In the genomic region with DNA sequence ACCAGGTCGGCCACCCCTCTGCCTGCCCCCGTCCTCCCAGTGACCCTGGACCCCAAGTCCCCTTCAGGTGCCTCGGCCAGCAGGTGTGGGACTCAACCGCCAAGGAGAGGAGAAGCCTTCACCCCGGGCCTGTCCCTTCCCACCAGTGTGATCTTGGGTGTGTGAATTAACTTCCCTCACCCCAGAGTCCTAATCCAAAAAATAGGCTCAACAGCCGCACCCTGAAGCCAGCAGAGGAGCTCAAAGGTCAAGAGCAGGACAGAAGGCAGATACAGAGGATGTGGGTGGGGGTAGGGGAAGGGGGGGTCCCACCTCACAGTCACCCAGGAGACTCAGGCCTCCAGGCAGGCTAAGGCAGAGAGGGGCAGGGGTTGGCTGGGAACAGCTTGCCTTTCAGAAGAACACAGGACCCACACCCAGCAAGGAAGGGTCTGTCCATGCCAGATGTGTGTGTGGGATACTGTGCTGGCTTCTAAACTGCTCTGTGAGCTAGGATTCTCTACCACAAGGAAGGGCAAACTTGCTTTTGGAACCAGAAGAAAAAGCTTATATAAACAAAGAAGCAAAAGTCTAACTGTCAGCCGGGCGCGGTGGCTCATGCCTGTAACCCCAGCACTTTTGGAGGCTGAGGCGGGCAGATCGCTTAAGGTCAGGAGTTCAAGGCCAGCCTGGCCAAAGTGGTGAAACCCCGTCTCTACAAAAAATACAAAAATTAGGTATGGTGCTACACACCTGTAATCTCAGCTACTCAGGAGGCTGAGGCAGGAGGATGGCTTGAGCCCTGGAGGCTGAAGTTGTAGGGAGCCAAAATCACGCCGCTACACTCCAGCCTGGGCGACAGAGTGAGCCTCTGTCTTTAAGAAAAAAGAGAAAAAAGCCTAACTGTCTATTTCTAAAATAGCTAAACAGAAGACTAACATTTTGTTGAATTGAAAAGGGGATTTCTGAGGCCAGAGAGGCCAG, we compare ENCODE assay signal across 11 cellular contexts. TPM values are rescaled to one million over a fixed set of nuclear protein-coding genes. Genes with fewer than 3 reads are reported as not detected.
A peak's percentile ranks its signal among the peaks of the same experiment; 100 is the strongest.
DNase-seq lines count a peak whose midpoint lies in the region; FAIRE-seq and TF ChIP-seq lines count a peak whose summit lies in the region.
"Had no signal": no experiment of that assay in that cellular context is flagged by ENCODE, and none has a peak within 500 bp of the region (broad histone marks: within the 10 kb centered on the region; RNA-seq: fewer than 3 reads in every experiment).

No MANE protein-coding gene starts in this region.

- H3K27me3 ChIP-seq in GM06990 (replicated peaks; ENCODE audit: control insufficient read depth, insufficient read depth, low read length) (no peaks in the 10 kb centered on the region), Peyer's patch (no peaks in the 10 kb centered on the region), esophagus muscularis mucosa (no peaks in the 10 kb centered on the region), skeletal muscle satellite cell (ENCODE audit: control insufficient read depth, insufficient read depth, low read length) (no peaks in the 10 kb centered on the region), H9 (ENCODE audit: insufficient read depth, low read length) (no peaks in the 10 kb centered on the region)
- H3K27me3 ChIP-seq: heart left ventricle had no signal

- H2BK15ac ChIP-seq in H9 (ENCODE audit: low read depth, low read length), result no peak overlapping the region

- H2BK20ac ChIP-seq in H9 (ENCODE audit: low read depth, low read length, poor library complexity, severe bottlenecking), result no peak overlapping the region

- H3K9me3 ChIP-seq in Peyer's patch, result no peaks in the 10 kb centered on the region
- no peaks in the 10 kb centered on the region for H3K9me3 ChIP-seq in esophagus muscularis mucosa
- no peaks in the 10 kb centered on the region for H3K9me3 ChIP-seq in skeletal muscle satellite cell (replicated peaks; ENCODE audit: low read length)
- no peaks in the 10 kb centered on the region for H3K9me3 ChIP-seq in H9 (ENCODE audit: control insufficient read depth, low read depth, low read length)
- H3K9me3 ChIP-seq: heart left ventricle had no signal

- H3K27ac ChIP-seq in Peyer's patch, result peak overlapping the region; percentile 34 to 96 (median 92)
- H3K27ac ChIP-seq in esophagus muscularis mucosa (replicated peaks in 1 of 4), result peak overlapping the region; percentile 87 to 99 (median 98)
- no peak overlapping the region for H3K27ac ChIP-seq in H9 (ENCODE audit: insufficient read length, low read depth, low read length)

- TF ChIP-seq CTCF in GM06990 (IDR thresholded peaks at IDR 0.05; ENCODE audit: insufficient read depth, low read length, poor library complexity, severe bottlenecking), result no peak
- no peak for TF ChIP-seq CTCF in Peyer's patch (IDR thresholded peaks at IDR 0.05)
- no peak for TF ChIP-seq CTCF in esophagus muscularis mucosa (IDR thresholded peaks at IDR 0.05)
- no peak for TF ChIP-seq CTCF in H9 (conservative IDR thresholded peaks at IDR 0.05)

- H3K9me3 Mint-ChIP-seq in H9, result no peaks in the 10 kb centered on the region
- H3K9me3 Mint-ChIP-seq: brain had no signal

- no peaks in the 10 kb centered on the region for H3K79me1 ChIP-seq in H9 (ENCODE audit: insufficient read depth, low read depth, low read length, poor library complexity, severe bottlenecking)

- H3K27me3 Mint-ChIP-seq in H9 (ENCODE audit: low read depth), result no peaks in the 10 kb centered on the region

- WGBS in esophagus muscularis mucosa, result 68% methylated on average over 13 of the region's 15 CpGs
- no CpG with 5 or more reads among the region's 15 CpGs for WGBS in H9 (ENCODE audit: extremely low coverage, insufficient read length, low lambda C conversion rate)

- H3K23me2 ChIP-seq in H9 (ENCODE audit: insufficient read length, low read depth, low read length, poor library complexity, severe bottlenecking), result peaks cover 10% of the 10 kb centered on the region

- no peak overlapping the region for H2BK12ac ChIP-seq in H9 (ENCODE audit: insufficient read length, low read depth, low read length)

- H4K91ac ChIP-seq in H9 (ENCODE audit: insufficient read length, low read depth, low read length), result no peak overlapping the region

- intact Hi-C loops in esophagus muscularis mucosa (cut with DNase I), result no loop called here

- no peak overlapping the region for H2BK120ac ChIP-seq in H9 (ENCODE audit: low read depth, low read length, poor library complexity, severe bottlenecking)

- H4K20me1 ChIP-seq in H9 (ENCODE audit: control insufficient read depth, insufficient read depth, insufficient read length), result peaks cover 2% of the 10 kb centered on the region

- H4K8ac ChIP-seq in H9 (replicated peaks; ENCODE audit: insufficient read length, low read depth, low read length), result no peak overlapping the region

- no peak overlapping the region for H2AFZ ChIP-seq in H9 (ENCODE audit: low read length)

- TF ChIP-seq EP300 in esophagus muscularis mucosa (IDR thresholded peaks at IDR 0.05), result no peak

- peaks cover 4% of the 10 kb centered on the region for H3K36me3 ChIP-seq in GM06990 (ENCODE audit: control insufficient read depth, insufficient read depth, low read length)
- H3K36me3 ChIP-seq in Peyer's patch, result no peaks in the 10 kb centered on the region
- H3K36me3 ChIP-seq in esophagus muscularis mucosa, result no peaks in the 10 kb centered on the region
- peaks cover 4% of the 10 kb centered on the region for H3K36me3 ChIP-seq in skeletal muscle satellite cell (ENCODE audit: insufficient read depth, low read length)

- peak overlapping the region in 1 of 3 experiments; percentile 51; a peak in 1 of 7 replicates for H3K27ac Mint-ChIP-seq in H9

- H3K4me3 Mint-ChIP-seq in H9, result no peak overlapping the region

- H3K4me3 ChIP-seq in GM06990 (replicated peaks; ENCODE audit: low read depth, low read length) (peak overlapping the region; percentile 72), Peyer's patch (peak overlapping the region in 2 of 4 donors; percentile 17 to 20), esophagus muscularis mucosa (peak overlapping the region; percentile 9 to 22 (median 20)), skeletal muscle satellite cell (ENCODE audit: low read length) (peak overlapping the region; percentile 24)

- H2BK5ac ChIP-seq in H9 (ENCODE audit: insufficient read length, low read length), result no peak overlapping the region

- FAIRE-seq in frontal cortex (lab: Jason Lieb, UNC), result no peak

- peak overlapping the region; percentile 82 for H3K4me2 ChIP-seq in skeletal muscle satellite cell (ENCODE audit: low read length)
- no peak overlapping the region for H3K4me2 ChIP-seq in H9 (ENCODE audit: insufficient read depth, insufficient read length, low read length)

- H3K4me1 ChIP-seq in Peyer's patch (peaks cover 0 to 58% (median 40%) of the 10 kb centered on the region in 4 donors), esophagus muscularis mucosa (peaks cover 63 to 98% (median 90%) of the 10 kb centered on the region in 4 donors), skeletal muscle satellite cell (ENCODE audit: control insufficient read depth, insufficient read depth, low read length) (peaks cover 59% of the 10 kb centered on the region), H9 (ENCODE audit: insufficient read depth, low read length) (no peaks in the 10 kb centered on the region)

- peaks cover 4% of the 10 kb centered on the region; the same call in 1 of the 2 replicates for H3K79me2 ChIP-seq in H9 (ENCODE audit: insufficient read depth, low read length)

- H3T11ph ChIP-seq in H9 (ENCODE audit: low read length), result no peak overlapping the region

- no peaks in the 10 kb centered on the region for H3K36me3 Mint-ChIP-seq in H9 (ENCODE audit: insufficient read depth in 1 of 3, low read depth in 3 of 3)
- H3K36me3 Mint-ChIP-seq: brain had no signal

- peaks cover 31 to 41% of the 10 kb centered on the region in 2 experiments for H3K4me1 Mint-ChIP-seq in H9

- no peak overlapping the region for H3K14ac ChIP-seq in H9 (ENCODE audit: insufficient read depth, low read length)

- no peak overlapping the region for H3K23ac ChIP-seq in H9 (ENCODE audit: insufficient read length, low read depth, low read length)

- no peak overlapping the region for H2AK5ac ChIP-seq in H9 (ENCODE audit: insufficient read length, low read length)

- H3K9ac ChIP-seq in skeletal muscle satellite cell (ENCODE audit: low read depth, low read length) (peak overlapping the region; percentile 12), H9 (ENCODE audit: extremely low read depth, insufficient read length, low read length) (no peak overlapping the region)

- no peak overlapping the region for H3K4ac ChIP-seq in H9 (ENCODE audit: low read depth, low read length)

- no peak overlapping the region for H4K5ac ChIP-seq in H9 (ENCODE audit: insufficient read length, low read depth, low read length)

- no peak for TF ChIP-seq POLR2A in Peyer's patch (IDR thresholded peaks at IDR 0.05)
- no peak for TF ChIP-seq POLR2A in esophagus muscularis mucosa (IDR thresholded peaks at IDR 0.05; ENCODE audit: low read depth)

- H3K56ac ChIP-seq in H9 (ENCODE audit: insufficient read length, low read depth, low read length), result no peak overlapping the region

- DNase-seq in GM06990 (ENCODE audit: extremely low read depth, insufficient read length) (no peak), Peyer's patch (no peak), esophagus muscularis mucosa (ENCODE audit: extremely low spot score) (no peak), mesenteric fat pad (ENCODE audit: low spot score) (no peak), H9 (no peak), NOMO-1 treated with DMSO at 0.1 percent for 48 hours (lab: John Stamatoyannopoulos, UW; ENCODE audit: unreplicated experiment) (no peak), frontal cortex (ENCODE audit: low spot score in 2 of 2) (no peak)
- DNase-seq: NCI-H510A had no signal

- H3K18ac ChIP-seq in H9 (ENCODE audit: insufficient read length, low read depth, low read length), result no peak overlapping the region

RNA-seq across cellular contexts. Expression of a gene that starts 4.6 kb away (rescaled TPM):
- 100 to 1,000 TPM in 3 of 4 donors, 10 to 100 TPM in 1; 76.9 to 218 (median 183) TPM for total RNA-seq in Peyer's patch
- 100 to 1,000 TPM; 140 to 298 (median 182) TPM for total RNA-seq in esophagus muscularis mucosa
- total RNA-seq in skeletal muscle satellite cell (2012; rRNA removed), result 155 and 171 TPM in 2 replicates
- 318 TPM for total RNA-seq in mesenteric fat pad
- total RNA-seq in H9 (2021), result 67.8 and 71.1 TPM in 2 replicates
- 4.1 TPM for total RNA-seq in frontal cortex

RNA-seq across cellular contexts. Expression of a gene that starts 23.2 kb away (rescaled TPM):
- 10 to 100 TPM in 2 of 4 donors, 1 to 10 TPM in 2; 7.9 to 28.1 (median 10.1) TPM for total RNA-seq in Peyer's patch
- total RNA-seq in esophagus muscularis mucosa, result 1 to 10 TPM in 1 of 4 donors, under 1 TPM in 2, not detected in 1; 0.17 to 1.4 (median 0.34) TPM
- total RNA-seq in skeletal muscle satellite cell (2012; rRNA removed), result 12.4 and 16.8 TPM in 2 replicates
- total RNA-seq in mesenteric fat pad, result 0.22 TPM
- total RNA-seq in H9 (2021), result 74.1 and 79.7 TPM in 2 replicates
- total RNA-seq in frontal cortex, result 1.2 TPM

RNA-seq across cellular contexts. Expression of a gene that starts 31.3 kb away (rescaled TPM):
- total RNA-seq in Peyer's patch (100 to 1,000 TPM; 109 to 190 (median 122) TPM), esophagus muscularis mucosa (100 to 1,000 TPM in 2 of 4 donors, 10 to 100 TPM in 2; 60.6 to 141 (median 98.6) TPM), mesenteric fat pad (96.7 TPM), H9 (2021) (246 and 254 TPM in 2 replicates), frontal cortex (15.9 TPM)
- total RNA-seq in skeletal muscle satellite cell (2012; rRNA removed), result 87.8 and 97.6 TPM in 2 replicates

Comparison
In these comparisons a context has a peak if more than half of its experiments do, and no peak if none do; other contexts are left out.
1. RNA of a gene that starts 4.6 kb away (total RNA-seq): 318 TPM in mesenteric fat pad (single experiment), 140 to 298 TPM in esophagus muscularis mucosa, 76.9 to 218 TPM in Peyer's patch and 67.8 to 71.1 TPM in H9; 4.1 TPM in frontal cortex (single experiment); every median in the first group is over 10 times any median in the second.